ENCODE assay signal across 22 cellular contexts in the genomic region with DNA sequence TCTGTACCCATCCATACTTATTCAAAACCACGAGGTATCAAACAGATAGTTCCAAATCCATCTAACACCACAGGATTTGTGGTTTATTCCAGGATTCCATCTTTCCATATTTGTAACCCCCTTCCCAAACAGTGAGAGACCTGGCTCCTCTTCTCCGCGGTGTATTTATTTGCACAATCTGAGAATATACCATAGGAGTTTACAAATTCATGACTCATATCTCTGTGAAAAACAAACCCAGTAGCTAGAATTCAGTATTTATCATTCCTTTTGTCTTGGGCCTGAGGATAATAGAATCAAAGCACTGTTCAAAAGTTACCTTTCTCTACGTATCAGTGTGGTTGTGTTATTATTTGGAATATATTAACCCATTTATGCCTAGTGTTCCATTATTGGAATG. TPM values are rescaled to one million over a fixed set of nuclear protein-coding genes. Genes with fewer than 3 reads are reported as not detected.
DNase-seq lines count a peak whose midpoint lies in the region; ATAC-seq, FAIRE-seq and TF ChIP-seq lines count a peak whose summit lies in the region.
"Had no signal": no experiment of that assay in that cellular context is flagged by ENCODE, and none has a peak within 500 bp of the region (broad histone marks: within the 10 kb centered on the region; RNA-seq: fewer than 3 reads in every experiment).

No MANE protein-coding gene starts in this region.

- H3K9me3 ChIP-seq in GM12878 (replicated peaks; ENCODE audit: control insufficient read depth, insufficient read depth, low read length) (no peaks in the 10 kb centered on the region), mesenchymal stem cell (ENCODE audit: control insufficient read depth, low read length) (no peaks in the 10 kb centered on the region), ovary (no peaks in the 10 kb centered on the region)
- H3K9me3 ChIP-seq: BLaER1, Caco-2 had no signal

- FAIRE-seq in GM12878 (lab: Jason Lieb, UNC), result peak; percentile 31
- FAIRE-seq: A204.1, GM12892, GM19239, H1 had no signal

- TF ChIP-seq RAD21 in GM12878 (IDR thresholded peaks at IDR 0.05; ENCODE audit: insufficient read depth, low read depth, low read length), result no peak

- ATAC-seq in GM12878, result no peak
- ATAC-seq: CD8-positive, alpha-beta T cell had no signal

- intact Hi-C loops in GM12878 (cut with micrococcal nuclease; ENCODE audit: unreplicated experiment) (no loop called here), ovary (cut with DNase I) (loop anchor here in 2 of 4 donors (5.0 to 10.0 kb wide), 2 partner anchors 155 to 158 kb away; no protein-coding TSS in a partner anchor)

- peak; percentile 39 for DNase-seq in DMS53 (lab: John Stamatoyannopoulos, UW)
- DNase-seq in DMS53 treated with DMSO at 0.1 percent for 48 hours (lab: John Stamatoyannopoulos, UW; ENCODE audit: unreplicated experiment), result no peak
- DNase-seq in GM12878 (ENCODE audit: low read depth, low spot score), result no peak
- DNase-seq in mesenchymal stem cell, result peak; percentile 17
- no peak for DNase-seq in ovary
- no peak for DNase-seq in cerebellum (ENCODE audit: low spot score)
- DNase-seq: Caco-2; CD4-positive, CD25-positive, alpha-beta regulatory T cell; CD8-positive, alpha-beta T cell; DMS153; DMS79 treated with DMSO at 0.1 percent for 48 hours; GF-D8; GM23248; H7; HCEC 1CT had no signal

- no peaks in the 10 kb centered on the region for H4K20me1 ChIP-seq in GM12878 (ENCODE audit: control insufficient read depth, insufficient read depth)

- H3K4me2 ChIP-seq in GM12878 (ENCODE audit: control insufficient read depth, insufficient read depth), result no peak overlapping the region
- H3K4me2 ChIP-seq in mesenchymal stem cell (ENCODE audit: low read length, poor library complexity, severe bottlenecking), result no peak overlapping the region
- H3K4me2 ChIP-seq: BLaER1 had no signal

- no peak overlapping the region for H2BK5ac ChIP-seq in mesenchymal stem cell (ENCODE audit: low read depth, low read length, poor library complexity, severe bottlenecking)

- no peak overlapping the region for H2BK120ac ChIP-seq in mesenchymal stem cell (ENCODE audit: low read depth, low read length)

- no peak overlapping the region for H2AFZ ChIP-seq in GM12878 (ENCODE audit: control insufficient read depth, low read depth, low read length)
- no peak overlapping the region for H2AFZ ChIP-seq in mesenchymal stem cell (ENCODE audit: low read depth, low read length)
- H2AFZ ChIP-seq: GM23248 had no signal

- H3K4me3 ChIP-seq in GM12878 (no peak overlapping the region), mesenchymal stem cell (ENCODE audit: insufficient read depth in 1 of 2, low read depth in 1 of 2, low read length in 2 of 2) (no peak overlapping the region), ovary (no peak overlapping the region)
- H3K4me3 ChIP-seq: BLaER1, GM23248 had no signal

- H3K4me1 ChIP-seq in GM12878 (ENCODE audit: control insufficient read depth, insufficient read depth, low read length) (no peaks in the 10 kb centered on the region), mesenchymal stem cell (ENCODE audit: control insufficient read depth, insufficient read depth, low read depth, low read length) (no peaks in the 10 kb centered on the region), ovary (ENCODE audit: insufficient read depth) (no peaks in the 10 kb centered on the region)
- H3K4me1 ChIP-seq: BLaER1 had no signal

- RAD21 ChIA-PET in GM12878 (lab: Charles Lee; ENCODE audit: unreplicated experiment), result interaction anchor here (1.1 to 6.5 kb wide), 3 partner anchors 26 to 152 kb away, joined by 6 to 175 read pairs (median 9); no protein-coding TSS in a partner anchor

- no peak overlapping the region for H3K27ac ChIP-seq in GM12878 (ENCODE audit: control insufficient read depth, insufficient read depth)
- H3K27ac ChIP-seq in mesenchymal stem cell (ENCODE audit: low read length, poor library complexity, severe bottlenecking), result no peak overlapping the region
- H3K27ac ChIP-seq in ovary, result no peak overlapping the region
- H3K27ac ChIP-seq: 22Rv1, BLaER1, C4-2B, GM23248 had no signal

- no peak overlapping the region for H2AK5ac ChIP-seq in mesenchymal stem cell (ENCODE audit: low read length, severe bottlenecking)

- TF ChIP-seq CTCF in GM12878 (IDR thresholded peaks at IDR 0.05 in 2 of 3, conservative IDR thresholded peaks at IDR 0.05 in 1 of 3; ENCODE audit: control insufficient read depth in 2 of 3, extremely low read depth in 1 of 3, insufficient read depth in 1 of 3, low read depth in 3 of 3, low read length in 3 of 3) (no peak), ovary (IDR thresholded peaks at IDR 0.05) (no peak)

- no peak overlapping the region for H3K18ac ChIP-seq in mesenchymal stem cell (ENCODE audit: low read depth in 1 of 2, low read length in 2 of 2)

- H3K23ac ChIP-seq in mesenchymal stem cell (ENCODE audit: low read length in 2 of 2), result no peak overlapping the region

- no peak overlapping the region for H3K4ac ChIP-seq in mesenchymal stem cell (ENCODE audit: low read depth in 1 of 2, low read length in 2 of 2)

- no peak overlapping the region for H2BK12ac ChIP-seq in mesenchymal stem cell (ENCODE audit: low read length in 2 of 2)

- H4K8ac ChIP-seq in mesenchymal stem cell (ENCODE audit: low read length), result no peak overlapping the region

- H3K36me3 ChIP-seq in GM12878 (ENCODE audit: control insufficient read depth in 2 of 2, insufficient read depth in 2 of 2, low read length in 1 of 2), result peaks cover 7 to 29% of the 10 kb centered on the region in 2 experiments; a peak in 3 of 4 replicates
- H3K36me3 ChIP-seq in mesenchymal stem cell (ENCODE audit: control insufficient read depth in 1 of 2, insufficient read depth in 2 of 2, low read depth in 1 of 2, low read length in 2 of 2), result peaks cover 19 to 52% of the 10 kb centered on the region in 2 experiments
- no peaks in the 10 kb centered on the region for H3K36me3 ChIP-seq in ovary

- BruUV-seq in GM12878 (replicated peaks; lab: Mats Ljungman, UMichigan), result no TSS peak

- no peak overlapping the region for H4K91ac ChIP-seq in mesenchymal stem cell (ENCODE audit: low read length)

- SMC1A ChIA-PET in GM12878 (lab: Charles Lee; ENCODE audit: uncharacterized antibody, unreplicated experiment), result interaction anchor here (1.8 to 7.5 kb wide), 2 partner anchors 132 to 152 kb away, joined by 7 to 220 read pairs; no protein-coding TSS in a partner anchor

- no peak overlapping the region for H3K14ac ChIP-seq in mesenchymal stem cell (ENCODE audit: low read length in 2 of 2)

- 95% methylated on average over 4 of the region's 4 CpGs for WGBS in GM12878 (ENCODE audit: insufficient coverage, insufficient replicate concordance, low lambda C conversion rate, missing lambda C conversion rate)
- 70% methylated on average over 3 of the region's 4 CpGs for WGBS in mesenchymal stem cell
- WGBS in ovary, 3 donors, result 76 to 86% (median 82%) methylated on average over 4 of the region's 4 CpGs

- in situ Hi-C loops in GM12878 (cut with MboI), result loop anchor here (5.0 to 10.0 kb wide), 2 partner anchors 148 to 395 kb away; no protein-coding TSS in a partner anchor

- TF ChIP-seq POLR2A in GM12878 (IDR thresholded peaks at IDR 0.05; ENCODE audit: low read depth, low read length) (no peak), ovary (IDR thresholded peaks at IDR 0.05) (no peak)

- no peaks in the 10 kb centered on the region for H3K79me2 ChIP-seq in GM12878 (ENCODE audit: control insufficient read depth, insufficient read depth, low read length)

- H3K27me3 ChIP-seq in GM12878 (replicated peaks in 1 of 2; ENCODE audit: control insufficient read depth in 2 of 2, insufficient read depth in 2 of 2, low read length in 1 of 2) (no peaks in the 10 kb centered on the region), mesenchymal stem cell (ENCODE audit: control insufficient read depth in 1 of 2, insufficient read depth in 1 of 2, low read length in 2 of 2) (no peaks in the 10 kb centered on the region), ovary (no peaks in the 10 kb centered on the region)
- H3K27me3 ChIP-seq: BLaER1 had no signal

- CTCF ChIA-PET in GM12878 (lab: Yijun Ruan, JAX), result interaction anchor here (1.0 to 6.0 kb wide), 5 partner anchors 14 to 394 kb away, joined by 3 to 252 read pairs (median 5); a partner anchor contains a TSS

- no peak overlapping the region for H2BK15ac ChIP-seq in mesenchymal stem cell (ENCODE audit: low read depth, poor library complexity, severe bottlenecking)

- POLR2A ChIA-PET in GM12878 (lab: Charles Lee), result interaction anchor here (0.6 to 0.7 kb wide), 3 partner anchors 20 to 512 kb away, joined by 3 to 7 read pairs (median 3); no protein-coding TSS in a partner anchor

- peaks cover 6% of the 10 kb centered on the region for H3K79me1 ChIP-seq in mesenchymal stem cell (replicated peaks; ENCODE audit: low read length, poor library complexity, severe bottlenecking)

- no peak overlapping the region for H3K9ac ChIP-seq in GM12878 (ENCODE audit: control insufficient read depth, insufficient read depth, low read length)
- H3K9ac ChIP-seq in mesenchymal stem cell (ENCODE audit: low read length), result no peak overlapping the region
- H3K9ac ChIP-seq: BLaER1, GM23248 had no signal

- TF ChIP-seq EP300 in GM12878 (IDR thresholded peaks at IDR 0.05; ENCODE audit: borderline replicate concordance in 1 of 2, control insufficient read depth in 1 of 2, low read depth in 2 of 2, low read length in 2 of 2) (no peak), ovary (IDR thresholded peaks at IDR 0.05) (no peak)

TF ChIP-seq in GM12878, 131 proteins besides CTCF, POLR2A, EP300 and RAD21 (continues in another document):
- TF ChIP-seq ZNF384 (IDR thresholded peaks at IDR 0.05; ENCODE audit: borderline replicate concordance, low read depth, low read length) (no peak), KLF5 (IDR thresholded peaks at IDR 0.05; ENCODE audit: partially characterized antibody) (no peak)

RNA-seq across cellular contexts. Expression of a gene that starts 31.9 kb away (rescaled TPM):
- total RNA-seq in GM12878 (2013; cell fraction: nucleolus; rRNA removed), result 35.8 and 37.0 TPM in 2 replicates
- total RNA-seq in GM12878 (2014; rRNA removed) (33.6 and 38.2 TPM in 2 replicates), GM12878 (2014; rRNA removed; fragmentation: Illumina TruSeq; extraction: Trizol) (26.6 and 30.1 TPM in 2 replicates), GM12878 (2021) (23.9 and 25.4 TPM in 2 replicates), ovary (1 to 10 TPM; 2.7 to 7.1 (median 3.8) TPM), cerebellum (15.6 TPM)
- polyA plus RNA-seq in GM12878 (2011; ENCODE audit: low read depth), result 11.2 TPM
- polyA plus RNA-seq in GM12878 (2011; rRNA removed) (46.4 and 47.9 TPM in 2 replicates), GM12878 (2014; fragmentation: Illumina TruSeq; extraction: Trizol) (38.2 and 50.6 TPM in 2 replicates), GM12878 (2014; fragmentation: Nextera tagmentation; extraction: Ambion mirVana) (10 to 100 TPM; 12.2 to 23.5 TPM), GM12878 (2014; rRNA removed) (40.0 and 45.9 TPM in 2 replicates), GM12878 (2016; fragmentation: Nextera tagmentation; extraction: Ambion mirVana) (10 to 100 TPM; 41.0 to 48.2 TPM), ovary (1 to 10 TPM; 3.9 to 4.5 TPM)
- polyA plus RNA-seq in GM12878 (2011; cell fraction: cytosol; rRNA removed), result 29.2 and 30.5 TPM in 2 replicates
- polyA plus RNA-seq in GM12878 (2011; cell fraction: nucleus; rRNA removed), result 47.3 and 62.4 TPM in 2 replicates
- polyA plus RNA-seq in GM12878 (2012), result 9.5 and 10.3 TPM in 2 replicates
- polyA minus RNA-seq in GM12878 (2011; rRNA and poly(A)+ RNA removed), result 34.1 and 36.5 TPM in 2 replicates
- 9.5 and 10.4 TPM in 2 replicates for polyA minus RNA-seq in GM12878 (2011; cell fraction: cytosol; rRNA and poly(A)+ RNA removed)
- 18.0 and 26.7 TPM in 2 replicates for polyA minus RNA-seq in GM12878 (2011; cell fraction: nucleus; rRNA and poly(A)+ RNA removed)
- polyA plus RNA-seq in mesenchymal stem cell (2013, experiment 1 of 2), result 3.6 TPM
- polyA plus RNA-seq in mesenchymal stem cell (2013, experiment 2 of 2), result 4.1 TPM

Comparison
In these comparisons a context has a peak if more than half of its experiments do, and no peak if none do; other contexts are left out.
1. DNase-seq: peak in DMS53 (single experiment) and mesenchymal stem cell (single experiment); none in DMS53 treated with DMSO at 0.1 percent for 48 hours (single experiment), GM12878 (single experiment), ovary (0 of 5) and cerebellum (single experiment).